27 cellular contexts compared by ENCODE assay signal in genomic region chrY:13296176-13296890, GRCh38.
"Had no signal": no experiment of that assay in that cellular context is flagged by ENCODE, and none has a peak within 500 bp of the region (broad histone marks: within the 10 kb centered on the region; RNA-seq: fewer than 3 reads in every experiment).

No MANE protein-coding gene starts in this region.

- H3K4me3 Mint-ChIP-seq: activated CD4-positive, alpha-beta memory T cell treated with anti-CD3 and anti-CD28 coated beads, Interleukin-2, amount 10 ng/mL, durations not matched to agents 7 days and 5 days; activated CD4-positive, alpha-beta T cell treated with anti-CD3 and anti-CD28 coated beads, Interleukin-2, amount 10 ng/mL, durations not matched to agents 7 days and 5 days; T-helper 1 cell treated with Interleukin-12 subunit alpha and Interleukin-12 subunit beta and Interleukin-4 antibody, amounts not matched to agents 30 μg/mL and 1 μg/mL, for 36 hours had no signal

- DNase-seq: activated CD4-positive, alpha-beta memory T cell treated with anti-CD3 and anti-CD28 coated beads, Interleukin-2, amount 10 ng/mL, durations not matched to agents 7 days and 5 days; activated CD4-positive, alpha-beta T cell treated with anti-CD3 and anti-CD28 coated beads, Interleukin-2, amount 10 ng/mL, durations not matched to agents 7 days and 5 days; activated CD4-positive, CD25-positive, alpha-beta regulatory T cell; activated CD8-positive, alpha-beta memory T cell treated with anti-CD3 and anti-CD28 coated beads, Interleukin-2, amount 50 U/mL, for 48 hours; activated effector memory CD4-positive, alpha-beta T cell treated with anti-CD3 and anti-CD28 coated beads, Interleukin-2, amount 50 U/mL, for 16 hours; activated naive CD4-positive, alpha-beta T cell treated with Interleukin-2 at 50 U/mL for 16 hours; activated T-cell treated with anti-CD3 and anti-CD28 coated beads, Interleukin-2, amount 50 U/mL, for 1 hour; aorta; caudate nucleus; MG63; MV-4-11; NCI-H1092 treated with DMSO at 0.1 percent for 48 hours; NCI-H1436; NCI-H1694 treated with DMSO at 0.1 percent for 48 hours; NCI-H2081; NCI-H510A treated with DMSO at 0.1 percent for 48 hours; NCI-H69; NK-92 treated with Interleukin-12 subunit alpha and Interleukin-12 subunit beta, amount 100 ng/mL, for 24 hours; Peyer's patch; Right ventricle myocardium superior; T-helper 9 cell had no signal

- ATAC-seq: activated naive CD4-positive, alpha-beta T cell treated with anti-CD3 and anti-CD28 coated beads, Interleukin-2, amount 50 U/mL, for 72 hours; SK-N-SH treated with all-trans-retinoic acid at 6 μM for 48 hours had no signal

- H3K27me3 ChIP-seq: breast epithelium, MG63, Peyer's patch, SJSA1 had no signal

- H3K4me1 ChIP-seq: breast epithelium, Peyer's patch, SJSA1 had no signal

- H3K27me3 Mint-ChIP-seq: activated CD4-positive, alpha-beta memory T cell treated with anti-CD3 and anti-CD28 coated beads, Interleukin-2, amount 10 ng/mL, durations not matched to agents 7 days and 5 days; activated CD4-positive, alpha-beta T cell treated with anti-CD3 and anti-CD28 coated beads, Interleukin-2, amount 10 ng/mL, durations not matched to agents 7 days and 5 days had no signal

- H3K9me3 Mint-ChIP-seq: activated CD4-positive, alpha-beta memory T cell treated with anti-CD3 and anti-CD28 coated beads, Interleukin-2, amount 10 ng/mL, durations not matched to agents 7 days and 5 days; activated CD4-positive, alpha-beta T cell treated with anti-CD3 and anti-CD28 coated beads, Interleukin-2, amount 10 ng/mL, durations not matched to agents 7 days and 5 days had no signal

- H3K9me3 ChIP-seq: breast epithelium, MG63, Peyer's patch, SJSA1 had no signal

- H3K4me1 Mint-ChIP-seq: activated CD4-positive, alpha-beta T cell treated with anti-CD3 and anti-CD28 coated beads, Interleukin-2, amount 10 ng/mL, durations not matched to agents 7 days and 5 days had no signal

- H3K36me3 ChIP-seq: breast epithelium, SJSA1 had no signal

- H3K4me3 ChIP-seq: breast epithelium, MG63, Peyer's patch, SJSA1 had no signal

- H3K27ac ChIP-seq: breast epithelium, Peyer's patch, RWPE1, SJSA1 had no signal

- H3K27ac Mint-ChIP-seq: activated CD4-positive, alpha-beta memory T cell treated with anti-CD3 and anti-CD28 coated beads, Interleukin-2, amount 10 ng/mL, durations not matched to agents 7 days and 5 days; activated CD4-positive, alpha-beta T cell treated with anti-CD3 and anti-CD28 coated beads, Interleukin-2, amount 10 ng/mL, durations not matched to agents 7 days and 5 days; activated naive CD4-positive, alpha-beta T cell treated with anti-CD3 and anti-CD28 coated beads, Interleukin-2, amount 50 U/mL, for 72 hours; T-helper 1 cell treated with Interleukin-12 subunit alpha and Interleukin-12 subunit beta and Interleukin-4 antibody, amounts not matched to agents 30 μg/mL and 1 μg/mL, for 36 hours had no signal
